8 cellular contexts compared by ENCODE assay signal in the genomic region with DNA sequence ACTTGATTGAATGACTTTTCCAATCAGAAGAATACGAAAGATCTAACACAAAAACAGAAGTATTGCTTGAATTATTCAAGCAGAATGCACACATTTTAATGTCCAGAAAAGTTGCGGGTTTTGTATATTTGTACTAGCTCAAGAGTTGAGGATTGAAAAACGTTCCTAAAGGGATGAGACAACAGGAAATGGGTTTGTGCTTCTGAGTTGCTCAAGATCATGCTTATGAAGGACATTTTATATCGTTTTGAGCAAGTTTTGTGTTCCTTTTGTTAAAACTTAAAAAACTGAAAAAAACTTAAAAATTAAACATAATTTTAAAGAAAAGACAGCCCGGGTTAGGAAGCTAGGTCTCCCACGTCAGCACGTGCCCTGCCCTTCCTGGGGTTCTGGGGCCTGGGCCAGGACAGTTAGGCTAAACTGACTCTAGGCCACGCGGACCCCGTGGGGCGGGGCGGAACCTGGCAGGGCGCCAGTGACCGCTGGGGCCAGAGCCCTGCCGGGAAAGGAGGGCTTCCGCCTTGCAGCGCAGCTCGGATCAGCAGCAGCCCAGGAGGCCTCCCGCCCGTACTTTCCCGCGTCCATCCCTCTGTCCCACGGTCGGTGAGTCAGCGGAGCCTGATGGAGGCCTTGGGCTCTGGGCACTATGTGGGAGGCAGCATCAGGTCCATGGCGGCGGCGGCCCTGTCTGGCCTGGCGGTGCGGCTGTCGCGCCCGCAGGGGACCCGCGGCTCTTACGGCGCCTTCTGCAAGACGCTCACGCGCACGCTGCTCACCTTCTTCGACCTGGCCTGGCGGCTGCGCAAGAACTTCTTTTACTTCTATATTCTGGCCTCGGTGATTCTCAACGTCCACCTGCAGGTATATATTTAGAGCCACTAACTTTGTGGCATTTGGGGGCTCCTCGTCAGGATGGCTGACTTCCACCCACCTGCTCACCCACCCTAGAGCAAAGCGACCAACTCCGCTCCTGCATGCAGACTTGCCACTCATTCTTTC. TPM values are rescaled to one million over a fixed set of nuclear protein-coding genes. Genes with fewer than 3 reads are reported as not detected.
DNase-seq lines count a peak whose midpoint lies in the region; ATAC-seq and TF ChIP-seq lines count a peak whose summit lies in the region.

A gene (plus strand): TSS at position 517 of the 999 bp plus-strand sequence. CDS start 105 bp downstream, at position 622.

- peak within 1 kb of the TSS; percentile 58 to 81 for H3K4me3 ChIP-seq in gastroesophageal sphincter
- peak within 1 kb of the TSS in 1 of 2 donors; percentile 77 for H3K4me3 ChIP-seq in neuronal stem cell (ENCODE audit: low read length in 2 of 2)
- H3K4me3 ChIP-seq in upper lobe of right lung, result peak within 1 kb of the TSS; percentile 52

- peak within 1 kb of the TSS; percentile 53 for H2AFZ ChIP-seq in neuronal stem cell (ENCODE audit: low read length)

- peaks cover 15% of the 10 kb centered on the region for H3K4me1 Mint-ChIP-seq in activated T-helper 2 cell treated with anti-CD3 and anti-CD28 coated beads, Interferon-gamma antibody, Interleukin-2, Interleukin-4, amounts not matched to agents 10 μg/mL and 5 μg/mL and 100 μg/mL, durations not matched to agents 14 hours and 24 hours and 36 hours (ENCODE audit: low read depth)

- H3K9me3 ChIP-seq in gastroesophageal sphincter (no peaks in the 10 kb centered on the region), neuronal stem cell (replicated peaks in 1 of 2; ENCODE audit: control insufficient read depth in 2 of 2, insufficient read depth in 1 of 2, low read depth in 1 of 2, low read length in 2 of 2) (no peaks in the 10 kb centered on the region), upper lobe of right lung (no peaks in the 10 kb centered on the region)

- H3K36me3 Mint-ChIP-seq in activated T-helper 2 cell treated with anti-CD3 and anti-CD28 coated beads, Interferon-gamma antibody, Interleukin-2, Interleukin-4, amounts not matched to agents 10 μg/mL and 5 μg/mL and 100 μg/mL, durations not matched to agents 14 hours and 24 hours and 36 hours (ENCODE audit: low read depth), result no peaks in the 10 kb centered on the region

- no peak within 1 kb of the TSS for H3K23ac ChIP-seq in neuronal stem cell (ENCODE audit: low read depth, low read length, poor library complexity)

- intact Hi-C loops in activated T-helper 2 cell treated with anti-CD3 and anti-CD28 coated beads, Interferon-gamma antibody, Interleukin-2, Interleukin-4, amounts not matched to agents 10 μg/mL and 5 μg/mL and 100 μg/mL, durations not matched to agents 14 hours and 24 hours and 36 hours (cut with micrococcal nuclease), result no loop called here
- intact Hi-C loops in upper lobe of right lung (cut with DNase I), result no loop called here

- H3K27me3 ChIP-seq in gastroesophageal sphincter (no peaks in the 10 kb centered on the region), neuronal stem cell (ENCODE audit: control insufficient read depth in 3 of 3, insufficient read depth in 3 of 3, low read depth in 1 of 3, low read length in 3 of 3) (peaks cover 0 to 20% (median 2%) of the 10 kb centered on the region in 3 experiments), upper lobe of right lung (no peaks in the 10 kb centered on the region)

- H2BK15ac ChIP-seq in neuronal stem cell (ENCODE audit: low read length), result no peak within 1 kb of the TSS

- TF ChIP-seq POLR2A in gastroesophageal sphincter (IDR thresholded peaks at IDR 0.05), result no peak

- H3K27ac ChIP-seq in gastroesophageal sphincter (peak within 1 kb of the TSS in 3 of 4 donors; percentile 66 to 78 (median 66)), neuronal stem cell (replicated peaks; ENCODE audit: low read length) (no peak within 1 kb of the TSS), upper lobe of right lung (peak within 1 kb of the TSS; percentile 30)

- no peak within 1 kb of the TSS for H3K14ac ChIP-seq in neuronal stem cell (ENCODE audit: low read length)

- H2BK120ac ChIP-seq in neuronal stem cell (ENCODE audit: low read depth, low read length), result no peak within 1 kb of the TSS

- H2AK5ac ChIP-seq in neuronal stem cell (ENCODE audit: low read depth, low read length), result no peak within 1 kb of the TSS

- H3K9ac ChIP-seq in neuronal stem cell (ENCODE audit: low read depth, low read length, poor library complexity), result peak within 1 kb of the TSS; percentile 44

- H4K8ac ChIP-seq in neuronal stem cell (ENCODE audit: low read depth, low read length), result peak within 1 kb of the TSS; percentile 43

- H3K27me3 Mint-ChIP-seq in activated T-helper 2 cell treated with anti-CD3 and anti-CD28 coated beads, Interferon-gamma antibody, Interleukin-2, Interleukin-4, amounts not matched to agents 10 μg/mL and 5 μg/mL and 100 μg/mL, durations not matched to agents 14 hours and 24 hours and 36 hours (ENCODE audit: low read depth), result peaks cover 17% of the 10 kb centered on the region

- H3K36me3 ChIP-seq in gastroesophageal sphincter (no peaks in the 10 kb centered on the region), neuronal stem cell (replicated peaks in 1 of 2; ENCODE audit: control insufficient read depth in 2 of 2, insufficient read depth in 2 of 2, low read length in 2 of 2) (no peaks in the 10 kb centered on the region), upper lobe of right lung (no peaks in the 10 kb centered on the region)

- H3K79me1 ChIP-seq in neuronal stem cell (ENCODE audit: low read depth, low read length), result no peaks in the 10 kb centered on the region

- peak within 1 kb of the TSS; percentile 39 for H2BK5ac ChIP-seq in neuronal stem cell (ENCODE audit: low read length)

- peak within 1 kb of the TSS; percentile 82 for H3K4me3 Mint-ChIP-seq in activated T-helper 2 cell treated with anti-CD3 and anti-CD28 coated beads, Interferon-gamma antibody, Interleukin-2, Interleukin-4, amounts not matched to agents 10 μg/mL and 5 μg/mL and 100 μg/mL, durations not matched to agents 14 hours and 24 hours and 36 hours (ENCODE audit: low read depth)

- TF ChIP-seq CTCF in AG09319 (IDR thresholded peaks at IDR 0.05; ENCODE audit: low read depth, low read length), result no peak
- TF ChIP-seq CTCF in gastroesophageal sphincter (IDR thresholded peaks at IDR 0.05), result no peak
- TF ChIP-seq CTCF in upper lobe of right lung (IDR thresholded peaks at IDR 0.05), result no peak

- H3K18ac ChIP-seq in neuronal stem cell (ENCODE audit: low read length), result peak within 1 kb of the TSS; percentile 80

- H2BK12ac ChIP-seq in neuronal stem cell (ENCODE audit: low read length), result no peak within 1 kb of the TSS

- no peak within 1 kb of the TSS for H4K91ac ChIP-seq in neuronal stem cell (ENCODE audit: low read depth, low read length, poor library complexity)

- H3K4me2 ChIP-seq in neuronal stem cell (ENCODE audit: insufficient read depth, low read length, poor library complexity, severe bottlenecking), result peak within 1 kb of the TSS; percentile 33

- H3K4me1 ChIP-seq in gastroesophageal sphincter (peaks cover 0 to 10% (median 0%) of the 10 kb centered on the region in 3 donors), neuronal stem cell (ENCODE audit: control insufficient read depth in 2 of 2, insufficient read depth in 1 of 2, low read depth in 1 of 2, low read length in 2 of 2) (no peaks in the 10 kb centered on the region), upper lobe of right lung (no peaks in the 10 kb centered on the region)

- peak within 1 kb of the TSS; percentile 83 for H3K27ac Mint-ChIP-seq in activated T-helper 2 cell treated with anti-CD3 and anti-CD28 coated beads, Interferon-gamma antibody, Interleukin-2, Interleukin-4, amounts not matched to agents 10 μg/mL and 5 μg/mL and 100 μg/mL, durations not matched to agents 14 hours and 24 hours and 36 hours

- no peak for TF ChIP-seq EP300 in gastroesophageal sphincter (IDR thresholded peaks at IDR 0.05)

- no peaks in the 10 kb centered on the region for H3K9me3 Mint-ChIP-seq in activated T-helper 2 cell treated with anti-CD3 and anti-CD28 coated beads, Interferon-gamma antibody, Interleukin-2, Interleukin-4, amounts not matched to agents 10 μg/mL and 5 μg/mL and 100 μg/mL, durations not matched to agents 14 hours and 24 hours and 36 hours

- H3K4ac ChIP-seq in neuronal stem cell (ENCODE audit: low read length), result no peak within 1 kb of the TSS

- 28 to 35% methylated on average over 8 to 9 of the region's 49 CpGs for WGBS in gastroesophageal sphincter (ENCODE audit: low coverage in 1 of 2), 2 donors
- WGBS in neuronal stem cell (ENCODE audit: extremely low coverage in 2 of 2, insufficient read length in 2 of 2, insufficient replicate concordance in 1 of 2), 2 donors, result no CpG with 5 or more reads among the region's 49 CpGs

- ATAC-seq in GM19372 (IDR thresholded peaks at IDR 0.05; ENCODE audit: low read depth, unreplicated experiment) (peak; percentile 61), gastroesophageal sphincter (peak; percentile 94), upper lobe of right lung (peak; percentile 94), HG02973 (IDR thresholded peaks at IDR 0.05; ENCODE audit: unreplicated experiment) (no peak)

- DNase-seq in AG09319 (ENCODE audit: extremely low read depth, low read depth) (peak; percentile 36), MV-4-11 (lab: John Stamatoyannopoulos, UW) (peak; percentile 51), neuronal stem cell (ENCODE audit: low spot score) (no peak), upper lobe of right lung (peak; percentile 83)
- peak; percentile 9 for DNase-seq in activated T-helper 2 cell treated with anti-CD3 and anti-CD28 coated beads, Interferon-gamma antibody, Interleukin-2, Interleukin-4, amounts not matched to agents 10 μg/mL and 5 μg/mL and 100 μg/mL, durations not matched to agents 14 hours and 24 hours and 36 hours (ENCODE audit: low spot score)

RNA-seq across cellular contexts. Expression of the gene that starts here (rescaled TPM):
- total RNA-seq in activated T-helper 2 cell treated with anti-CD3 and anti-CD28 coated beads, Interferon-gamma antibody, Interleukin-2, Interleukin-4, amounts not matched to agents 10 μg/mL and 5 μg/mL and 100 μg/mL, durations not matched to agents 14 hours and 24 hours and 36 hours, result 1.8 and 1.9 TPM in 2 replicates
- total RNA-seq in gastroesophageal sphincter, result 10 to 100 TPM in 2 of 4 donors, 1 to 10 TPM in 2; 4.7 to 18.2 (median 10.1) TPM
- 1.2 TPM for polyA plus RNA-seq in neuronal stem cell (2013, experiment 1 of 2)
- 1.1 TPM for polyA plus RNA-seq in neuronal stem cell (2013, experiment 2 of 2)
- 5.2 TPM for total RNA-seq in upper lobe of right lung
